Comparison of ENCODE assay signal across 29 cellular contexts in the genomic region with DNA sequence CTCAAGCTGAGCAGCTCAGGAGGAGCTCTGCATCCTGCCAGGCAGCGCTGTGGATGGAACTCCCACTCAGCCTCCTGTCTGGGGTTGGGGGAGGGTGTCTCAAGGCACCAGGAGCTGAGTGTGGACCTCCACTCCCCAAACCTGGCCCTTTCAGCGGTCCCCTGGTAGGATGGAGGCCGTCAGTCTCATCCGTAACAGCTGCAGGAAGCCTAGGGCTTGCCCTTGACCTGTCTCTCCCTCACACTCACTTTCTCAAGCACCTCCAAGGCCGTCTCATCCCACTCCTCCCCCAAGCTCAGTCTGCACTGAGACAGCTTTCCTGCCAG.
"Had no signal": no experiment of that assay in that cellular context is flagged by ENCODE, and none has a peak within 500 bp of the region (broad histone marks: within the 10 kb centered on the region; RNA-seq: fewer than 3 reads in every experiment).

No MANE protein-coding gene starts in this region.

- H3K36me3 ChIP-seq: colonic mucosa, left lung, lower lobe of right lung, neutrophil, ovary, uterus had no signal

- H3K27ac Mint-ChIP-seq: activated CD4-positive, alpha-beta T cell treated with anti-CD3 and anti-CD28 coated beads for 36 hours; activated naive CD4-positive, alpha-beta T cell treated with anti-CD3 and anti-CD28 coated beads, Interleukin-2, amount 50 U/mL, for 72 hours; activated T-cell treated with anti-CD3 and anti-CD28 coated beads, Interleukin-2, amount 50 U/mL, for 24 hours; effector memory CD8-positive, alpha-beta T cell; immature natural killer cell; natural killer cell treated with Interleukin-12 subunit alpha and Interleukin-12 subunit beta and Interleukin-15 and Interleukin-18, amount 100 ng/mL, for 72 hours; progenitor cell of endocrine pancreas; stimulated activated effector memory CD8-positive, alpha-beta T cell treated with anti-CD3 and anti-CD28 coated beads, Interleukin-12 subunit alpha, Interleukin-12 subunit beta, amount 100 ng/mL, for 72 hours; stimulated activated naive CD8-positive, alpha-beta T cell treated with anti-CD3 and anti-CD28 coated beads, Interleukin-15, Interleukin-2, amounts not matched to agents 100 ng/mL and 50 ng/mL, for 24 hours; type B pancreatic cell had no signal

- H3K36me3 Mint-ChIP-seq: activated naive CD4-positive, alpha-beta T cell treated with anti-CD3 and anti-CD28 coated beads, Interleukin-2, amount 50 U/mL, for 72 hours; immature natural killer cell; natural killer cell treated with Interleukin-12 subunit alpha and Interleukin-12 subunit beta and Interleukin-15 and Interleukin-18, amount 100 ng/mL, for 72 hours; stimulated activated effector memory CD8-positive, alpha-beta T cell treated with anti-CD3 and anti-CD28 coated beads, Interleukin-12 subunit alpha, Interleukin-12 subunit beta, amount 100 ng/mL, for 72 hours; type B pancreatic cell had no signal

- DNase-seq: activated CD4-positive, alpha-beta T cell treated with anti-CD3 and anti-CD28 coated beads for 36 hours; activated CD4-positive, CD25-positive, alpha-beta regulatory T cell; activated CD8-positive, alpha-beta memory T cell treated with anti-CD3 and anti-CD28 coated beads, Interleukin-2, amount 50 U/mL, for 48 hours; activated gamma-delta T cell treated with Interleukin-2 at 50 U/mL for 16 hours; activated T-cell treated with anti-CD3 and anti-CD28 coated beads, Interleukin-2, amount 50 U/mL, for 24 hours; colonic mucosa; effector memory CD8-positive, alpha-beta T cell; foreskin fibroblast; hippocampal formation; immature natural killer cell; left lung; lower lobe of right lung; mesendoderm; mucosa of descending colon; ovary; stimulated activated CD4-positive, alpha-beta T cell treated with anti-CD3 and anti-CD28 coated beads, Interleukin-12 subunit alpha, Interleukin-12 subunit beta, amount 100 ng/mL, for 4 hours; stimulated activated CD4-positive, alpha-beta T cell treated with anti-CD3 and anti-CD28 coated beads, Interleukin-4, amount 100 ng/mL, for 1 hour; uterus had no signal

- H3K27me3 ChIP-seq: colonic mucosa, neutrophil, ovary, uterus had no signal

- H3K4me3 Mint-ChIP-seq: activated CD4-positive, alpha-beta T cell treated with anti-CD3 and anti-CD28 coated beads for 36 hours; activated T-cell treated with anti-CD3 and anti-CD28 coated beads, Interleukin-2, amount 50 U/mL, for 24 hours; effector memory CD8-positive, alpha-beta T cell; immature natural killer cell; natural killer cell treated with Interleukin-12 subunit alpha and Interleukin-12 subunit beta and Interleukin-15 and Interleukin-18, amount 100 ng/mL, for 72 hours; stimulated activated effector memory CD8-positive, alpha-beta T cell treated with anti-CD3 and anti-CD28 coated beads, Interleukin-12 subunit alpha, Interleukin-12 subunit beta, amount 100 ng/mL, for 72 hours; stimulated activated naive CD8-positive, alpha-beta T cell treated with anti-CD3 and anti-CD28 coated beads, Interleukin-15, Interleukin-2, amounts not matched to agents 100 ng/mL and 50 ng/mL, for 24 hours; type B pancreatic cell had no signal

- FAIRE-seq: endothelial cell of umbilical vein had no signal

- H3K4me3 ChIP-seq: colonic mucosa, dorsolateral prefrontal cortex, left lung, lower lobe of right lung, mucosa of descending colon, ovary, skin epidermis, uterus had no signal

- ATAC-seq: activated CD4-positive, alpha-beta T cell treated with anti-CD3 and anti-CD28 coated beads for 36 hours; activated naive CD4-positive, alpha-beta T cell treated with anti-CD3 and anti-CD28 coated beads, Interleukin-2, amount 50 U/mL, for 72 hours; effector memory CD8-positive, alpha-beta T cell; left lung; lower lobe of right lung; mucosa of descending colon; natural killer cell treated with Interleukin-12 subunit alpha and Interleukin-12 subunit beta and Interleukin-15 and Interleukin-18, amount 100 ng/mL, for 72 hours; sciatic nerve; stimulated activated effector memory CD8-positive, alpha-beta T cell treated with anti-CD3 and anti-CD28 coated beads, Interleukin-12 subunit alpha, Interleukin-12 subunit beta, amount 100 ng/mL, for 72 hours had no signal

- H3K27ac ChIP-seq: colonic mucosa, left lung, lower lobe of right lung, neutrophil, ovary, skin epidermis, uterus had no signal

- H3K4me1 ChIP-seq: colonic mucosa, left lung, lower lobe of right lung, uterus had no signal

- H3K4me1 Mint-ChIP-seq: activated CD4-positive, alpha-beta T cell treated with anti-CD3 and anti-CD28 coated beads for 36 hours; immature natural killer cell; stimulated activated effector memory CD8-positive, alpha-beta T cell treated with anti-CD3 and anti-CD28 coated beads, Interleukin-12 subunit alpha, Interleukin-12 subunit beta, amount 100 ng/mL, for 72 hours had no signal

- H3K9me3 ChIP-seq: colonic mucosa, lower lobe of right lung, mucosa of descending colon, neutrophil, ovary, uterus had no signal

- H3K27me3 Mint-ChIP-seq: stimulated activated naive CD8-positive, alpha-beta T cell treated with anti-CD3 and anti-CD28 coated beads, Interleukin-15, Interleukin-2, amounts not matched to agents 100 ng/mL and 50 ng/mL, for 24 hours had no signal
